In genomic region chr9:83185517-83186192, GRCh38 we compare ENCODE assay signal across 12 cellular contexts.
"Had no signal": no experiment of that assay in that cellular context is flagged by ENCODE, and none has a peak within 500 bp of the region (broad histone marks: within the 10 kb centered on the region; RNA-seq: fewer than 3 reads in every experiment).

No MANE protein-coding gene starts in this region.

- H3K36me3 ChIP-seq: pancreas, stomach had no signal

- H3K27me3 ChIP-seq: pancreas, stomach had no signal

- H3K4me3 Mint-ChIP-seq: activated CD8-positive, alpha-beta T cell treated with anti-CD3 and anti-CD28 coated beads, Interleukin-2, amount 10 ng/mL, durations not matched to agents 7 days and 5 days had no signal

- ATAC-seq: activated CD8-positive, alpha-beta T cell treated with anti-CD3 and anti-CD28 coated beads, Interleukin-2, amount 10 ng/mL, durations not matched to agents 7 days and 5 days; left colon; pancreas had no signal

- DNase-seq: activated CD4-positive, alpha-beta T cell treated with anti-CD3 and anti-CD28 coated beads for 48 hours; activated CD8-positive, alpha-beta memory T cell treated with anti-CD3 and anti-CD28 coated beads, Interleukin-2, amount 50 U/mL, for 48 hours; activated CD8-positive, alpha-beta T cell treated with anti-CD3 and anti-CD28 coated beads, Interleukin-2, amount 10 ng/mL, durations not matched to agents 7 days and 5 days; central memory CD4-positive, alpha-beta T cell; erythroblast; left colon; pancreas; stimulated activated CD4-positive, alpha-beta T cell treated with anti-CD3 and anti-CD28 coated beads, Interleukin-15, amount 100 ng/mL, for 24 hours; stimulated activated CD4-positive, alpha-beta T cell treated with anti-CD3 and anti-CD28 coated beads, Interleukin-4, amount 100 ng/mL, for 4 hours; stomach; T-helper 1 cell had no signal

- H3K4me3 ChIP-seq: pancreas, stomach had no signal

- H3K27ac Mint-ChIP-seq: activated CD8-positive, alpha-beta T cell treated with anti-CD3 and anti-CD28 coated beads, Interleukin-2, amount 10 ng/mL, durations not matched to agents 7 days and 5 days had no signal

- H3K9me3 ChIP-seq: pancreas, stomach had no signal

- H3K27ac ChIP-seq: pancreas, stomach, VCaP had no signal
